Comparison of ENCODE assay signal across 9 cellular contexts in genomic region chr2:199596549-199596948, GRCh38.
A peak's percentile ranks its signal among the peaks of the same experiment; 100 is the strongest.
DNase-seq lines count a peak whose midpoint lies in the region; ATAC-seq, FAIRE-seq and TF ChIP-seq lines count a peak whose summit lies in the region.
"Had no signal": no experiment of that assay in that cellular context is flagged by ENCODE, and none has a peak within 500 bp of the region (broad histone marks: within the 10 kb centered on the region; RNA-seq: fewer than 3 reads in every experiment).

No MANE protein-coding gene starts in this region.

- H3K9me3 ChIP-seq in thyroid gland: no peaks in the 10 kb centered on the region
- no peaks in the 10 kb centered on the region for H3K9me3 ChIP-seq in stomach

- WGBS in thyroid gland, 2 donors: 49 to 55% methylated on average over 1 of the region's 1 CpG
- 51 to 67% (median 54%) methylated on average over 1 of the region's 1 CpG for WGBS in stomach, 5 donors

- TF ChIP-seq CTCF in thyroid gland (IDR thresholded peaks at IDR 0.05) (no peak), stomach (IDR thresholded peaks at IDR 0.05) (peak in 1 of 7 experiments; percentile 15)

- no peak overlapping the region for H3K4me3 ChIP-seq in thyroid gland (replicated peaks in 1 of 3)
- no peak overlapping the region for H3K4me3 ChIP-seq in stomach

- FAIRE-seq in TTC549 (lab: Jason Lieb, UNC): peak; percentile 61

- intact Hi-C loops in thyroid gland (cut with DNase I) (no loop called here), stomach (cut with DNase I; ENCODE audit: low total_unique reads) (no loop called here)

- H3K27ac ChIP-seq in thyroid gland (no peak overlapping the region), stomach (no peak overlapping the region)

- H3K4me1 ChIP-seq in thyroid gland (no peaks in the 10 kb centered on the region), stomach (no peaks in the 10 kb centered on the region)

- DNase-seq in GM03348 (ENCODE audit: low spot score): peak; percentile 25
- peak; percentile 57 for DNase-seq in KBM-7
- peak; percentile 4 for DNase-seq in midbrain (lab: John Stamatoyannopoulos, UW)
- DNase-seq in thyroid gland: no peak
- DNase-seq in stomach: no peak
- DNase-seq: effector CD4-positive, alpha-beta T cell; NCI-H187 had no signal

- TF ChIP-seq POLR2A in thyroid gland (IDR thresholded peaks at IDR 0.05) (no peak), stomach (IDR thresholded peaks at IDR 0.05) (no peak)

- in situ Hi-C loops in KBM-7 (cut with MboI; ENCODE audit: low pct_unique_long_range_greater_than_20kb, low sequenced_read_pairs): no loop called here

- no peak for ATAC-seq in HG03196 (IDR thresholded peaks at IDR 0.05; ENCODE audit: unreplicated experiment)

- H3K36me3 ChIP-seq in thyroid gland: no peaks in the 10 kb centered on the region
- H3K36me3 ChIP-seq in stomach: no peaks in the 10 kb centered on the region

- H3K27me3 ChIP-seq in thyroid gland (no peaks in the 10 kb centered on the region), stomach (no peaks in the 10 kb centered on the region)

- TF ChIP-seq EP300 in stomach (IDR thresholded peaks at IDR 0.05): no peak

Comparison
In these comparisons a context has a peak if more than half of its experiments do, and no peak if none do; other contexts are left out.
1. DNase-seq: peak in GM03348 (single experiment), KBM-7 (single experiment) and midbrain (single experiment); none in thyroid gland (0 of 2) and stomach (single experiment).